23 cellular contexts compared by ENCODE assay signal in genomic region chr4:87112063-87112462, GRCh38.
"Had no signal": no experiment of that assay in that cellular context is flagged by ENCODE, and none has a peak within 500 bp of the region (broad histone marks: within the 10 kb centered on the region; RNA-seq: fewer than 3 reads in every experiment).

No MANE protein-coding gene starts in this region.

- H3K27ac ChIP-seq: esophagus squamous epithelium, parathyroid adenoma, transverse colon, uterus had no signal

- H3K4me3 ChIP-seq: esophagus squamous epithelium, transverse colon, uterus had no signal

- H3K9me3 Mint-ChIP-seq: activated naive CD8-positive, alpha-beta T cell treated with anti-CD3 and anti-CD28 coated beads, Interleukin-2, amount 10 ng/mL, durations not matched to agents 7 days and 5 days; brain; dendritic cell treated with granulocyte-macrophage colony-stimulating factor and Interleukin-4, amounts not matched to agents 40 ng/mL and 50 ng/mL, for 4 days; nephron had no signal

- H3K27me3 ChIP-seq: esophagus squamous epithelium, transverse colon, uterus had no signal

- DNase-seq: activated CD4-positive, alpha-beta T cell treated with anti-CD3 and anti-CD28 coated beads, Interleukin-2, amount 50 U/mL, for 1 hour; activated CD4-positive, CD25-positive, alpha-beta regulatory T cell treated with anti-CD3 and anti-CD28 coated beads, Interleukin-2, amount 50 U/mL, for 72 hours; activated CD8-positive, alpha-beta memory T cell treated with anti-CD3 and anti-CD28 coated beads, Interleukin-2, amount 50 U/mL, for 48 hours; activated gamma-delta T cell treated with Interleukin-2 at 50 U/mL for 16 hours; activated naive CD8-positive, alpha-beta T cell treated with anti-CD3 and anti-CD28 coated beads, Interleukin-2, amount 10 ng/mL, durations not matched to agents 7 days and 5 days; anterior cingulate cortex; effector CD8-positive, alpha-beta T cell; esophagus squamous epithelium; left cardiac atrium; stimulated activated CD8-positive, alpha-beta memory T cell treated with anti-CD3 and anti-CD28 coated beads, Interleukin-4, amount 100 ng/mL, for 48 hours; stimulated activated naive CD8-positive, alpha-beta T cell treated with anti-CD3 and anti-CD28 coated beads, Interleukin-15, Interleukin-2, amounts not matched to agents 100 U/mL and 50 U/mL, for 24 hours; substantia nigra; SW 1271; transverse colon; uterus had no signal

- ATAC-seq: left cardiac atrium; sciatic nerve; stimulated activated naive CD8-positive, alpha-beta T cell treated with anti-CD3 and anti-CD28 coated beads, Interleukin-15, Interleukin-2, amounts not matched to agents 100 U/mL and 50 U/mL, for 24 hours had no signal

- H3K36me3 ChIP-seq: uterus had no signal

- H3K27me3 Mint-ChIP-seq: activated naive CD8-positive, alpha-beta T cell treated with anti-CD3 and anti-CD28 coated beads, Interleukin-2, amount 10 ng/mL, durations not matched to agents 7 days and 5 days; brain; dendritic cell treated with granulocyte-macrophage colony-stimulating factor and Interleukin-4, amounts not matched to agents 40 ng/mL and 50 ng/mL, for 4 days had no signal

- H3K27ac Mint-ChIP-seq: activated naive CD8-positive, alpha-beta T cell treated with anti-CD3 and anti-CD28 coated beads, Interleukin-2, amount 10 ng/mL, durations not matched to agents 7 days and 5 days; brain; dendritic cell treated with granulocyte-macrophage colony-stimulating factor and Interleukin-4, amounts not matched to agents 40 ng/mL and 50 ng/mL, for 4 days; nephron had no signal

- FAIRE-seq: endothelial cell of umbilical vein, islet of Langerhans, TTC549 had no signal

- H3K4me3 Mint-ChIP-seq: activated naive CD8-positive, alpha-beta T cell treated with anti-CD3 and anti-CD28 coated beads, Interleukin-2, amount 10 ng/mL, durations not matched to agents 7 days and 5 days; brain; dendritic cell treated with granulocyte-macrophage colony-stimulating factor and Interleukin-4, amounts not matched to agents 40 ng/mL and 50 ng/mL, for 4 days; nephron had no signal
